14 cellular contexts compared by ENCODE assay signal in genomic region chr9:2662496-2662895, GRCh38. TPM values are rescaled to one million over a fixed set of nuclear protein-coding genes. Genes with fewer than 3 reads are reported as not detected.
DNase-seq lines count a peak whose midpoint lies in the region; ATAC-seq, FAIRE-seq and TF ChIP-seq lines count a peak whose summit lies in the region.
"Had no signal": no experiment of that assay in that cellular context is flagged by ENCODE, and none has a peak within 500 bp of the region (broad histone marks: within the 10 kb centered on the region; RNA-seq: fewer than 3 reads in every experiment).

No MANE protein-coding gene starts in this region.

- no peak overlapping the region for H2BK120ac ChIP-seq in H1 (replicated peaks; ENCODE audit: low read depth, low read length)

- no peaks in the 10 kb centered on the region for H4K20me1 ChIP-seq in H1 (replicated peaks in 1 of 2; ENCODE audit: control insufficient read depth in 1 of 2, insufficient read depth in 2 of 2, low read length in 2 of 2)

- no peaks in the 10 kb centered on the region for H3K79me1 ChIP-seq in H1 (ENCODE audit: low read depth, low read length)

- TF ChIP-seq CTCF in AG04449 (IDR thresholded peaks at IDR 0.05; ENCODE audit: insufficient read depth, low read length, missing control alignments) (peak; percentile 18), H1 (IDR thresholded peaks at IDR 0.05; ENCODE audit: control extremely low read depth in 1 of 3, insufficient read depth in 1 of 3, low read depth in 1 of 3, low read length in 3 of 3) (peak; percentile 55 to 69 (median 61)), liver (IDR thresholded peaks at IDR 0.05; ENCODE audit: low read depth, low read length, missing input control) (peak; percentile 11), GM10266 (IDR thresholded peaks at IDR 0.05; ENCODE audit: control insufficient read depth, insufficient read depth, low read depth, missing control alignments) (no peak)

- TF ChIP-seq RAD21 in H1 (IDR thresholded peaks at IDR 0.05 in 1 of 2, conservative IDR thresholded peaks at IDR 0.05 in 1 of 2; ENCODE audit: low read depth in 2 of 2, low read length in 2 of 2) (peak; percentile 76 to 81), liver (IDR thresholded peaks at IDR 0.05) (peak; percentile 52 to 54)

- no peak for TF ChIP-seq POLR2A in H1 (IDR thresholded peaks at IDR 0.05; ENCODE audit: control extremely low read depth in 1 of 2, low read depth in 2 of 2, low read length in 2 of 2)

- no peak overlapping the region for H2BK12ac ChIP-seq in H1 (ENCODE audit: low read depth, low read length)

- H3K27me3 ChIP-seq in H1 (replicated peaks in 1 of 4; ENCODE audit: control insufficient read depth in 3 of 4, extremely low read depth in 1 of 4, insufficient read depth in 3 of 4, low read length in 3 of 4): no peaks in the 10 kb centered on the region
- no peaks in the 10 kb centered on the region for H3K27me3 ChIP-seq in liver (ENCODE audit: control insufficient read depth in 4 of 4, insufficient read depth in 4 of 4, low read length in 3 of 4)
- H3K27me3 ChIP-seq: ovary had no signal

- no peak overlapping the region for H2BK20ac ChIP-seq in H1 (ENCODE audit: low read length)

- H3K18ac ChIP-seq in H1 (ENCODE audit: extremely low read depth, low read length): no peak overlapping the region

- H3K4me3 ChIP-seq in AG04449 (ENCODE audit: low read depth, low read length) (no peak overlapping the region), H1 (ENCODE audit: extremely low read depth in 1 of 4, insufficient read depth in 2 of 4, low read depth in 3 of 4, low read length in 4 of 4) (no peak overlapping the region), liver (ENCODE audit: low read depth in 1 of 3, low read length in 3 of 3) (no peak overlapping the region)
- H3K4me3 ChIP-seq: ovary had no signal

- no peak overlapping the region for H4K91ac ChIP-seq in H1 (replicated peaks; ENCODE audit: insufficient read length, low read length)

- no peak overlapping the region for H3K27ac Mint-ChIP-seq in activated naive CD8-positive, alpha-beta T cell treated with anti-CD3 and anti-CD28 coated beads, Interleukin-2, amount 50 U/mL, for 24 hours
- H3K27ac Mint-ChIP-seq: activated T-helper 2 cell treated with anti-CD3 and anti-CD28 coated beads, Interferon-gamma antibody, Interleukin-2, Interleukin-4, amounts not matched to agents 10 μg/mL and 5 μg/mL and 100 μg/mL, durations not matched to agents 14 hours and 24 hours and 36 hours; CD8-positive, alpha-beta memory T cell had no signal

- H3K4me1 ChIP-seq in H1 (replicated peaks in 1 of 4; ENCODE audit: control insufficient read depth in 3 of 4, insufficient read depth in 4 of 4, low read length in 3 of 4): no peaks in the 10 kb centered on the region
- no peaks in the 10 kb centered on the region for H3K4me1 ChIP-seq in liver (ENCODE audit: control insufficient read depth in 4 of 4, insufficient read depth in 4 of 4, low read length in 3 of 4)

- H3K56ac ChIP-seq in H1 (replicated peaks; ENCODE audit: insufficient read length, low read depth, low read length): no peak overlapping the region

- H3K4ac ChIP-seq in H1 (replicated peaks; ENCODE audit: insufficient read length, low read depth, low read length): no peak overlapping the region

- no peak overlapping the region for H2BK5ac ChIP-seq in H1 (ENCODE audit: low read depth, low read length)

- no peak overlapping the region for H4K8ac ChIP-seq in H1 (ENCODE audit: extremely low read depth, insufficient read depth, low read length)

- H3K9me3 Mint-ChIP-seq in activated naive CD8-positive, alpha-beta T cell treated with anti-CD3 and anti-CD28 coated beads, Interleukin-2, amount 50 U/mL, for 24 hours: peaks cover 8% of the 10 kb centered on the region
- H3K9me3 Mint-ChIP-seq: CD8-positive, alpha-beta memory T cell had no signal

- no peak for ATAC-seq in activated naive CD8-positive, alpha-beta T cell treated with anti-CD3 and anti-CD28 coated beads, Interleukin-2, amount 50 U/mL, for 24 hours
- no peak for ATAC-seq in HG02610 (IDR thresholded peaks at IDR 0.05; ENCODE audit: unreplicated experiment)

- DNase-seq in AG04449 (ENCODE audit: low read depth, low spot score) (no peak), HPDE6-E6E7 (ENCODE audit: extremely low spot score) (peak; percentile 5), H1 (ENCODE audit: low read depth in 1 of 2, low spot score in 2 of 2) (peak in 1 of 2 experiments; percentile 57), GM10266 (ENCODE audit: extremely low spot score) (no peak), GF-D8 (lab: John Stamatoyannopoulos, UW) (no peak)
- no peak for DNase-seq in activated naive CD8-positive, alpha-beta T cell treated with anti-CD3 and anti-CD28 coated beads, Interleukin-2, amount 50 U/mL, for 24 hours
- DNase-seq: CD8-positive, alpha-beta memory T cell; NCI-H1048; OCI-M1; ovary had no signal

- H3K9me3 ChIP-seq in H1 (ENCODE audit: insufficient read depth in 2 of 2, low read depth in 1 of 2, low read length in 1 of 2) (peaks cover 7 to 11% of the 10 kb centered on the region in 2 experiments; a peak in 3 of 4 replicates), liver (ENCODE audit: control insufficient read depth in 4 of 4, low read length in 3 of 4) (no peaks in the 10 kb centered on the region)
- H3K9me3 ChIP-seq: ovary had no signal

- H4K5ac ChIP-seq in H1 (ENCODE audit: insufficient read length, low read depth, low read length): no peak overlapping the region

- H3K4me2 ChIP-seq in H1 (ENCODE audit: insufficient read depth in 1 of 2, low read depth in 2 of 2, low read length in 2 of 2): no peak overlapping the region; a peak in 1 of 4 replicates

- H3K27me3 Mint-ChIP-seq in activated naive CD8-positive, alpha-beta T cell treated with anti-CD3 and anti-CD28 coated beads, Interleukin-2, amount 50 U/mL, for 24 hours: no peaks in the 10 kb centered on the region

- 75% methylated on average over 7 of the region's 7 CpGs; no CpG with 5 or more reads in 1 of the 2 experiments for WGBS in H1 (ENCODE audit: extremely low coverage in 1 of 2, insufficient coverage in 1 of 2, insufficient read length in 1 of 2, insufficient replicate concordance in 2 of 2, low coverage in 1 of 2, low lambda C conversion rate in 2 of 2, missing lambda C conversion rate in 1 of 2), 2 experiments
- 80% methylated on average over 7 of the region's 7 CpGs for WGBS in liver

- H2AK5ac ChIP-seq in H1 (ENCODE audit: low read depth, low read length): no peak overlapping the region

- no peak overlapping the region for H2BK15ac ChIP-seq in H1 (ENCODE audit: low read length)

- H3K9ac ChIP-seq in H1 (replicated peaks in 1 of 4; ENCODE audit: extremely low read depth in 1 of 4, low read depth in 3 of 4, low read length in 3 of 4) (no peak overlapping the region), liver (ENCODE audit: low read depth in 1 of 2, low read length in 2 of 2) (no peak overlapping the region)

- peaks cover 0 to 15% (median 0%) of the 10 kb centered on the region in 4 experiments; a peak in 2 of 8 replicates for H3K36me3 ChIP-seq in H1 (ENCODE audit: control insufficient read depth in 2 of 4, insufficient read depth in 4 of 4, low read length in 3 of 4)
- no peaks in the 10 kb centered on the region for H3K36me3 ChIP-seq in liver (ENCODE audit: control insufficient read depth in 4 of 4, insufficient read depth in 3 of 4, low read depth in 1 of 4, low read length in 3 of 4)
- H3K36me3 ChIP-seq: ovary had no signal

- H3K4me3 Mint-ChIP-seq in activated naive CD8-positive, alpha-beta T cell treated with anti-CD3 and anti-CD28 coated beads, Interleukin-2, amount 50 U/mL, for 24 hours: no peak overlapping the region
- H3K4me3 Mint-ChIP-seq: CD8-positive, alpha-beta memory T cell had no signal

- POLR2A ChIA-PET in AG04449 (lab: Yijun Ruan, JAX) (no interaction called here), H1 (lab: Charles Lee; ENCODE audit: partially characterized antibody) (interaction anchor here (1.0 kb wide), 1 partner anchor 162 kb away, joined by 5 read pairs; no protein-coding TSS in a partner anchor)

- peaks cover 10% of the 10 kb centered on the region for H3K4me1 Mint-ChIP-seq in activated naive CD8-positive, alpha-beta T cell treated with anti-CD3 and anti-CD28 coated beads, Interleukin-2, amount 50 U/mL, for 24 hours

- CTCF ChIA-PET in AG04449 (lab: Yijun Ruan, JAX): interaction anchor here (1.3 kb wide), 1 partner anchor 12 kb away, joined by 3 read pairs; no protein-coding TSS in a partner anchor
- CTCF ChIA-PET in H1 (lab: Charles Lee; ENCODE audit: partially characterized antibody): interaction anchor here (0.8 to 3.3 kb wide), 15 partner anchors 8 to 546 kb away, joined by 3 to 15 read pairs (median 3); no protein-coding TSS in a partner anchor

- no peak overlapping the region for H3K27ac ChIP-seq in H1 (ENCODE audit: low read depth, low read length)
- no peak overlapping the region for H3K27ac ChIP-seq in liver (ENCODE audit: low read depth in 1 of 2, low read length in 2 of 2)

- H3K14ac ChIP-seq in H1 (ENCODE audit: insufficient read length): no peak overlapping the region

- H3K23me2 ChIP-seq in H1 (ENCODE audit: low read depth, low read length): no peaks in the 10 kb centered on the region

- TF ChIP-seq EP300 in H1 (IDR thresholded peaks at IDR 0.05; ENCODE audit: borderline replicate concordance in 1 of 2, low read depth in 2 of 2, low read length in 2 of 2): no peak

- H3K36me3 Mint-ChIP-seq in activated naive CD8-positive, alpha-beta T cell treated with anti-CD3 and anti-CD28 coated beads, Interleukin-2, amount 50 U/mL, for 24 hours (ENCODE audit: low read depth): peaks cover 7% of the 10 kb centered on the region

- H2AFZ ChIP-seq in H1 (ENCODE audit: low read length): no peak overlapping the region

- H3K79me2 ChIP-seq in H1 (ENCODE audit: control insufficient read depth in 1 of 2, insufficient read depth in 2 of 2, low read length in 2 of 2): no peaks in the 10 kb centered on the region

- H3K23ac ChIP-seq in H1 (ENCODE audit: insufficient read length): no peak overlapping the region

- FAIRE-seq in H1 (lab: Jason Lieb, UNC): peak; percentile 80
- FAIRE-seq: GM18507 had no signal

RNA-seq across cellular contexts. Expression of gene VLDLR, which starts 40.9 kb away (rescaled TPM):
- total RNA-seq in H1 (2021; fragmentation: NEBNext Ultra II Directional; extraction: Animal tissue kit (Norgen Biotek cat#: 25700)): 43.6 and 49.1 TPM in 2 replicates
- polyA plus RNA-seq in H1 (2011; rRNA removed) (19.1 and 24.2 TPM in 2 replicates), liver (1 to 10 TPM in 1 of 2 donors, under 1 TPM in 1; 0.44 to 2.2 TPM)
- polyA plus RNA-seq in H1 (2011; cell fraction: cytosol; rRNA removed): 26.7 TPM
- polyA plus RNA-seq in H1 (2011; cell fraction: nucleus; rRNA removed): 36.8 TPM
- 25.5 to 30.7 TPM (median 27.7 TPM) in 4 replicates for polyA plus RNA-seq in H1 (2012, experiment 1 of 2)
- 2.3 TPM for polyA plus RNA-seq in H1 (2012, experiment 2 of 2)
- polyA plus RNA-seq in H1 (2013, experiment 1 of 2): 33.5 TPM
- polyA plus RNA-seq in H1 (2013, experiment 2 of 2): 35.4 TPM
- polyA minus RNA-seq in H1 (2011; rRNA and poly(A)+ RNA removed): 80.2 and 84.8 TPM in 2 replicates
- 32.7 TPM for polyA minus RNA-seq in H1 (2011; cell fraction: cytosol; rRNA and poly(A)+ RNA removed)
- polyA minus RNA-seq in H1 (2011; cell fraction: nucleus; rRNA and poly(A)+ RNA removed): 52.0 TPM
- 1 to 10 TPM in 1 of 2 donors, under 1 TPM in 1; 0.70 to 2.8 TPM for total RNA-seq in liver

RNA-seq across cellular contexts. Expression of gene KCNV2, which starts 54.8 kb away (rescaled TPM):
- not detected in 2 replicates for total RNA-seq in H1 (2021; fragmentation: NEBNext Ultra II Directional; extraction: Animal tissue kit (Norgen Biotek cat#: 25700))
- not detected in 2 replicates for polyA plus RNA-seq in H1 (2011; rRNA removed)
- polyA plus RNA-seq in H1 (2011; cell fraction: cytosol; rRNA removed): not detected
- polyA plus RNA-seq in H1 (2011; cell fraction: nucleus; rRNA removed): not detected
- 0.34 to 0.62 TPM (median 0.50 TPM) in 3 of 4 replicates, not detected in the other for polyA plus RNA-seq in H1 (2012, experiment 1 of 2)
- polyA plus RNA-seq in H1 (2012, experiment 2 of 2): not detected
- not detected for polyA plus RNA-seq in H1 (2013, experiment 1 of 2)
- not detected for polyA plus RNA-seq in H1 (2013, experiment 2 of 2)
- not detected in 2 replicates for polyA minus RNA-seq in H1 (2011; rRNA and poly(A)+ RNA removed)
- polyA minus RNA-seq in H1 (2011; cell fraction: cytosol; rRNA and poly(A)+ RNA removed): not detected
- not detected for polyA minus RNA-seq in H1 (2011; cell fraction: nucleus; rRNA and poly(A)+ RNA removed)
- not detected for total RNA-seq in liver
- under 1 TPM in 1 of 2 donors, not detected in 1; 0.10 TPM for polyA plus RNA-seq in liver
- total RNA-seq: activated T-helper 2 cell treated with anti-CD3 and anti-CD28 coated beads, Interferon-gamma antibody, Interleukin-2, Interleukin-4, amounts not matched to agents 10 μg/mL and 5 μg/mL and 100 μg/mL, durations not matched to agents 14 hours and 24 hours and 36 hours; CD8-positive, alpha-beta memory T cell; ovary had no signal
- polyA plus RNA-seq: CD8-positive, alpha-beta memory T cell; ovary had no signal

Comparison
In these comparisons a context has a peak if more than half of its experiments do, and no peak if none do; other contexts are left out.
1. RNA of gene VLDLR, which starts 40.9 kb away (total RNA-seq): 43.6 to 49.1 TPM in H1; 0.70 to 2.8 TPM in liver; every median in the first group is over 10 times any median in the second.